23 cellular contexts compared by ENCODE assay signal in the genomic region with DNA sequence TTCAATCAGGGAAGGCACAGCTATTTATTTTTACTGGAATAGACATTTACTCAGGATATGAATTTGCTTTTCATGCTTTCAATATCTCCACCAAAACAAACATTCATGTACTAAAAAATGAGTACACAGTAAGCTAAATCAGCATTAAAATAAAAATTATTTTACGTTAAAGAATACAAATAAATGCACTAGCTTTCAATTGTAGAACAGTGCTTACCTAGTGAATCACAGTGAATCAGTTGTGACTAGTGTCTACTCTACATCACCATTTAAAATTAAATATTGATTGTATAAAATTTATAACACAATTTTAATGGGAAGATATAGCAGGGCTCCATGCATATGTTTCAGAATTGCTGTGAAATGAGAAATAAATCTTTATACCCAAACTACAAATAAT.
"Had no signal": no experiment of that assay in that cellular context is flagged by ENCODE, and none has a peak within 500 bp of the region (broad histone marks: within the 10 kb centered on the region; RNA-seq: fewer than 3 reads in every experiment).

No MANE protein-coding gene starts in this region.

- H3K27me3 ChIP-seq: colonic mucosa, esophagus squamous epithelium, gastrocnemius medialis, heart right ventricle, left lung had no signal

- DNase-seq: colonic mucosa; cortex of kidney; effector CD8-positive, alpha-beta T cell; effector memory CD8-positive, alpha-beta T cell; endodermal cell; erythroblast; esophagus squamous epithelium; foreskin fibroblast; foreskin melanocyte; gastrocnemius medialis; glutamatergic neuron; head of caudate nucleus; heart right ventricle; hippocampal formation; left cardiac atrium; left lung; left ventricle myocardium superior; lower lobe of right lung; mesenchymal stem cell; mucosa of descending colon; naive B cell had no signal

- H3K36me3 ChIP-seq: colonic mucosa, esophagus squamous epithelium, gastrocnemius medialis, heart right ventricle, left lung, lower lobe of right lung had no signal

- H3K27ac ChIP-seq: colonic mucosa, epithelial cell of prostate, esophagus squamous epithelium, gastrocnemius medialis, heart right ventricle, left lung, lower lobe of right lung had no signal

- ATAC-seq: effector memory CD8-positive, alpha-beta T cell; esophagus mucosa; gastrocnemius medialis; heart right ventricle; left cardiac atrium; left lung; left ventricle myocardium superior; lower lobe of right lung; mucosa of descending colon had no signal

- H3K9me3 ChIP-seq: colonic mucosa, esophagus squamous epithelium, gastrocnemius medialis, left lung, lower lobe of right lung, mucosa of descending colon had no signal

- H3K4me3 ChIP-seq: colonic mucosa, esophagus squamous epithelium, gastrocnemius medialis, heart right ventricle, left lung, lower lobe of right lung, mucosa of descending colon had no signal

- H3K4me1 ChIP-seq: colonic mucosa, esophagus squamous epithelium, gastrocnemius medialis, heart right ventricle, left lung, lower lobe of right lung had no signal
